Comparison of ENCODE assay signal across 7 cellular contexts in genomic region chr16:22537996-22538395, GRCh38. TPM values are rescaled to one million over a fixed set of nuclear protein-coding genes. Genes with fewer than 3 reads are reported as not detected.
DNase-seq lines count a peak whose midpoint lies in the region; ATAC-seq, FAIRE-seq and TF ChIP-seq lines count a peak whose summit lies in the region.
"Not testable (repeated sequence)": the region's sequence is repeated elsewhere in the genome, so short reads cannot be mapped to it uniquely, and the experiment has no call there.

No MANE protein-coding gene starts in this region.

- POLR2A ChIA-PET in activated naive CD8-positive, alpha-beta T cell treated with anti-CD3 and anti-CD28 coated beads, Interleukin-2, amount 10 ng/mL, durations not matched to agents 7 days and 5 days (lab: Charles Lee): not testable (repeated sequence)

- not testable (repeated sequence) for H3K4me1 ChIP-seq in H9 (ENCODE audit: insufficient read depth, low read length); OCI-LY1 (ENCODE audit: insufficient read depth, low read length, severe bottlenecking); kidney (ENCODE audit: control insufficient read depth in 1 of 2, insufficient read depth in 1 of 2, low read depth in 1 of 2, low read length in 2 of 2); spleen

- H3K4me1 Mint-ChIP-seq in H9; activated naive CD8-positive, alpha-beta T cell treated with anti-CD3 and anti-CD28 coated beads, Interleukin-2, amount 10 ng/mL, durations not matched to agents 7 days and 5 days: not testable (repeated sequence)

- not testable (repeated sequence) for H3K56ac ChIP-seq in H9 (ENCODE audit: insufficient read length, low read depth, low read length)

- not testable (repeated sequence) for H4K91ac ChIP-seq in H9 (ENCODE audit: insufficient read length, low read depth, low read length)

- not testable (repeated sequence) for H3K36me3 Mint-ChIP-seq in H9 (ENCODE audit: insufficient read depth in 1 of 3, low read depth in 3 of 3); activated naive CD8-positive, alpha-beta T cell treated with anti-CD3 and anti-CD28 coated beads, Interleukin-2, amount 10 ng/mL, durations not matched to agents 7 days and 5 days

- H3K23ac ChIP-seq in H9 (ENCODE audit: insufficient read length, low read depth, low read length): not testable (repeated sequence)

- not testable (repeated sequence) for H3K27me3 Mint-ChIP-seq in H9 (ENCODE audit: low read depth); activated naive CD8-positive, alpha-beta T cell treated with anti-CD3 and anti-CD28 coated beads, Interleukin-2, amount 10 ng/mL, durations not matched to agents 7 days and 5 days

- H3K18ac ChIP-seq in H9 (ENCODE audit: insufficient read length, low read depth, low read length): not testable (repeated sequence)

- H3K79me2 ChIP-seq in H9 (ENCODE audit: insufficient read depth, low read length); OCI-LY1 (ENCODE audit: insufficient read depth, low read length): not testable (repeated sequence)

- not testable (repeated sequence) for H3K27ac ChIP-seq in H9 (ENCODE audit: insufficient read length, low read depth, low read length); kidney (ENCODE audit: low read depth in 2 of 2, low read length in 2 of 2); spleen
- peak overlapping the region; percentile 48 for H3K27ac ChIP-seq in OCI-LY1 (ENCODE audit: low read depth, low read length, poor library complexity, severe bottlenecking)

- not testable (repeated sequence) for H3K9me3 ChIP-seq in H9 (ENCODE audit: control insufficient read depth, low read depth, low read length); OCI-LY1 (ENCODE audit: low read length); kidney (ENCODE audit: control insufficient read depth in 1 of 2, low read length in 2 of 2); spleen

- H4K8ac ChIP-seq in H9 (replicated peaks; ENCODE audit: insufficient read length, low read depth, low read length): not testable (repeated sequence)

- H2BK120ac ChIP-seq in H9 (ENCODE audit: low read depth, low read length, poor library complexity, severe bottlenecking): not testable (repeated sequence)

- DNase-seq in H9 (peak; percentile 17), kidney (peak; percentile 34), mesenteric fat pad (ENCODE audit: low spot score) (peak; percentile 89), spleen (peak; percentile 37)
- peak; percentile 57 for DNase-seq in activated CD8-positive, alpha-beta memory T cell treated with anti-CD3 and anti-CD28 coated beads for 24 hours
- not testable (repeated sequence) for DNase-seq in activated naive CD8-positive, alpha-beta T cell treated with anti-CD3 and anti-CD28 coated beads, Interleukin-2, amount 10 ng/mL, durations not matched to agents 7 days and 5 days

- FAIRE-seq in kidney (lab: Jason Lieb, UNC): not testable (repeated sequence)

- not testable (repeated sequence) for H4K5ac ChIP-seq in H9 (ENCODE audit: insufficient read length, low read depth, low read length)

- not testable (repeated sequence) for H3K4me3 ChIP-seq in OCI-LY1 (ENCODE audit: low read depth, low read length, poor library complexity, severe bottlenecking); kidney (ENCODE audit: low read length in 2 of 2); spleen

- H3F3A ChIP-seq in OCI-LY1 (ENCODE audit: insufficient read depth, low read length): not testable (repeated sequence)

- H3K4me3 Mint-ChIP-seq in H9; activated naive CD8-positive, alpha-beta T cell treated with anti-CD3 and anti-CD28 coated beads, Interleukin-2, amount 10 ng/mL, durations not matched to agents 7 days and 5 days: not testable (repeated sequence)

- H3K36me3 ChIP-seq in OCI-LY1 (ENCODE audit: insufficient read depth, low read length); kidney (ENCODE audit: control insufficient read depth in 1 of 2, insufficient read depth in 2 of 2, low read length in 2 of 2); spleen: not testable (repeated sequence)

- not testable (repeated sequence) for ATAC-seq in activated naive CD8-positive, alpha-beta T cell treated with anti-CD3 and anti-CD28 coated beads, Interleukin-2, amount 10 ng/mL, durations not matched to agents 7 days and 5 days (ENCODE audit: low read depth)

- H3K27ac Mint-ChIP-seq in H9: peak overlapping the region in 1 of 3 experiments; percentile 93; a peak in 3 of 7 replicates
- peak overlapping the region; percentile 70 for H3K27ac Mint-ChIP-seq in activated naive CD8-positive, alpha-beta T cell treated with anti-CD3 and anti-CD28 coated beads, Interleukin-2, amount 10 ng/mL, durations not matched to agents 7 days and 5 days

- H3K79me1 ChIP-seq in H9 (ENCODE audit: insufficient read depth, low read depth, low read length, poor library complexity, severe bottlenecking): not testable (repeated sequence)

- not testable (repeated sequence) for H2AK5ac ChIP-seq in H9 (ENCODE audit: insufficient read length, low read length)

- not testable (repeated sequence) for H3T11ph ChIP-seq in H9 (ENCODE audit: low read length)

- not testable (repeated sequence) for H3K9me2 ChIP-seq in OCI-LY1 (ENCODE audit: low read depth, low read length)

- H4K20me1 ChIP-seq in H9 (ENCODE audit: control insufficient read depth, insufficient read depth, insufficient read length); OCI-LY1 (ENCODE audit: insufficient read depth, low read length): not testable (repeated sequence)

- H2BK12ac ChIP-seq in H9 (ENCODE audit: insufficient read length, low read depth, low read length): not testable (repeated sequence)

- H2BK5ac ChIP-seq in H9 (ENCODE audit: insufficient read length, low read length): not testable (repeated sequence)

- not testable (repeated sequence) for H3K4ac ChIP-seq in H9 (ENCODE audit: low read depth, low read length)

- intact Hi-C loops in kidney (cut with DNase I); spleen (cut with DNase I; ENCODE audit: low total_unique reads): not testable (repeated sequence)

- H2BK20ac ChIP-seq in H9 (ENCODE audit: low read depth, low read length, poor library complexity, severe bottlenecking): not testable (repeated sequence)

- not testable (repeated sequence) for TF ChIP-seq POLR2A in spleen (IDR thresholded peaks at IDR 0.05)

- H3K23me2 ChIP-seq in H9 (ENCODE audit: insufficient read length, low read depth, low read length, poor library complexity, severe bottlenecking): not testable (repeated sequence)

- not testable (repeated sequence) for H3K14ac ChIP-seq in H9 (ENCODE audit: insufficient read depth, low read length)

- not testable (repeated sequence) for H2BK15ac ChIP-seq in H9 (ENCODE audit: low read depth, low read length)

- not testable (repeated sequence) for H3K27me3 ChIP-seq in H9 (ENCODE audit: insufficient read depth, low read length); OCI-LY1 (ENCODE audit: insufficient read depth, low read length); spleen (replicated peaks in 1 of 7)

- H3K9me3 Mint-ChIP-seq in H9; activated naive CD8-positive, alpha-beta T cell treated with anti-CD3 and anti-CD28 coated beads, Interleukin-2, amount 10 ng/mL, durations not matched to agents 7 days and 5 days: not testable (repeated sequence)

- not testable (repeated sequence) for TF ChIP-seq CTCF in H9 (conservative IDR thresholded peaks at IDR 0.05); OCI-LY1 (IDR thresholded peaks at IDR 0.05; ENCODE audit: low read length); kidney (IDR thresholded peaks at IDR 0.05; ENCODE audit: borderline replicate concordance, extremely low read depth, insufficient read depth); spleen (IDR thresholded peaks at IDR 0.05 in 8 of 11, conservative IDR thresholded peaks at IDR 0.05 in 3 of 11)

- no CpG with 5 or more reads among the region's 4 CpGs for WGBS in H9 (ENCODE audit: extremely low coverage, insufficient read length, low lambda C conversion rate)
- WGBS in spleen, 5 donors: 72 to 86% (median 78%) methylated on average over 4 of the region's 4 CpGs

- H3K4me2 ChIP-seq in H9 (ENCODE audit: insufficient read depth, insufficient read length, low read length); OCI-LY1 (ENCODE audit: low read length): not testable (repeated sequence)

- H3K9ac ChIP-seq in H9 (ENCODE audit: extremely low read depth, insufficient read length, low read length); OCI-LY1 (ENCODE audit: low read length); kidney (ENCODE audit: low read length in 2 of 2): not testable (repeated sequence)

- H2AFZ ChIP-seq in H9 (ENCODE audit: low read length); OCI-LY1 (ENCODE audit: low read length): not testable (repeated sequence)

RNA-seq across cellular contexts. Expression of gene NPIPB5, which starts 27.3 kb away (rescaled TPM):
- total RNA-seq in H9 (2021): 193 and 231 TPM in 2 replicates
- 100 to 1,000 TPM; 332 to 356 TPM for total RNA-seq in activated naive CD8-positive, alpha-beta T cell treated with anti-CD3 and anti-CD28 coated beads, Interleukin-2, amount 10 ng/mL, durations not matched to agents 7 days and 5 days
- total RNA-seq in kidney: 263 TPM
- 11.9 TPM for polyA plus RNA-seq in kidney (ENCODE audit: insufficient read depth, low read depth, low replicate concordance)
- 361 TPM for total RNA-seq in mesenteric fat pad
- total RNA-seq in spleen: 100 to 1,000 TPM; 222 to 625 (median 479) TPM
- polyA plus RNA-seq in spleen: 100 to 1,000 TPM in 1 of 3 donors, 10 to 100 TPM in 2; 58.7 to 118 (median 79.5) TPM
